Comparison of ENCODE assay signal across 10 cellular contexts in the genomic region with DNA sequence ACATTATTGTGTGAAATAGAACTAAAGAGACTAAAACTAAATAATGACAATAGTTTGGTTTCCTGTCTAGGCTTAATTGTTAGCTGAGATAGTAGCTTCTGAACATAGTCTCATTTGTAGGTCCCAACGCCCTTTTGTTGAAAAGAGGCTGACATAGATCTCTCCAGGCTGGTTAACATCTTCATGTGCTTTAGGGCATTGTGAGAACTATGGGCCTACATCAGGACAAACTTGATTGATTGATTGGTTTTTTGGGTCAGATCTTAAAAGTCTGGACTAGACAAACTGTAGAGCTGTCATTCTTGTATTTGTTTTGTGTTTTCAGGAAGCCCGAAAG. TPM values are rescaled to one million over a fixed set of nuclear protein-coding genes. Genes with fewer than 3 reads are reported as not detected.
DNase-seq lines count a peak whose midpoint lies in the region; ATAC-seq and TF ChIP-seq lines count a peak whose summit lies in the region.
"Had no signal": no experiment of that assay in that cellular context is flagged by ENCODE, and none has a peak within 500 bp of the region (broad histone marks: within the 10 kb centered on the region; RNA-seq: fewer than 3 reads in every experiment).

No MANE protein-coding gene starts in this region.

- TF ChIP-seq POLR2A in Peyer's patch (IDR thresholded peaks at IDR 0.05) (no peak), erythroblast (IDR thresholded peaks at IDR 0.05; ENCODE audit: low read length) (no peak)

- H3K27me3 Mint-ChIP-seq in progenitor cell of endocrine pancreas = no peaks in the 10 kb centered on the region

- peaks cover 8% of the 10 kb centered on the region; the same call in 1 of the 2 replicates for H4K20me1 ChIP-seq in DND-41 (ENCODE audit: insufficient read depth, low read length)

- TF ChIP-seq CTCF in DND-41 (IDR thresholded peaks at IDR 0.05; ENCODE audit: borderline replicate concordance, extremely low read depth, low read length, poor library complexity, severe bottlenecking) = no peak
- TF ChIP-seq CTCF in Peyer's patch (IDR thresholded peaks at IDR 0.05) = no peak
- TF ChIP-seq CTCF in progenitor cell of endocrine pancreas (IDR thresholded peaks at IDR 0.05; ENCODE audit: unreplicated experiment) = no peak

- H3K4me1 ChIP-seq in DND-41 (ENCODE audit: insufficient read depth, low read length) = peaks cover 64% of the 10 kb centered on the region
- peaks cover 0 to 46% (median 13%) of the 10 kb centered on the region in 4 donors for H3K4me1 ChIP-seq in Peyer's patch

- H3K27me3 ChIP-seq in DND-41 (ENCODE audit: insufficient read depth, low read length, poor library complexity) = no peaks in the 10 kb centered on the region
- no peaks in the 10 kb centered on the region for H3K27me3 ChIP-seq in Peyer's patch

- peaks cover 2% of the 10 kb centered on the region for H3K36me3 Mint-ChIP-seq in progenitor cell of endocrine pancreas (ENCODE audit: insufficient read depth)

- peaks cover 79% of the 10 kb centered on the region for H3K79me2 ChIP-seq in DND-41 (ENCODE audit: insufficient read depth, low read length)

- H3K27ac ChIP-seq in DND-41 (ENCODE audit: low read length) (peak overlapping the region; percentile 80), Peyer's patch (peak overlapping the region in 3 of 4 donors; percentile 90 to 97 (median 92))

- no peak for ATAC-seq in DND-41 (ENCODE audit: insufficient read depth, low read depth)
- no peak for ATAC-seq in GM18868 (IDR thresholded peaks at IDR 0.05; ENCODE audit: unreplicated experiment)
- ATAC-seq in GM21526 (IDR thresholded peaks at IDR 0.05; ENCODE audit: low FRiP score, unreplicated experiment) = no peak

- H3K9me3 Mint-ChIP-seq in progenitor cell of endocrine pancreas (ENCODE audit: low read depth) = no peaks in the 10 kb centered on the region

- H3K27ac Mint-ChIP-seq in progenitor cell of endocrine pancreas = peak overlapping the region; percentile 97

- peaks cover 39% of the 10 kb centered on the region for H3K4me1 Mint-ChIP-seq in progenitor cell of endocrine pancreas (ENCODE audit: low read depth)

- peak overlapping the region; percentile 70 for H3K4me2 ChIP-seq in DND-41 (ENCODE audit: insufficient read depth, low read length)

- peak overlapping the region; percentile 80 to 86 for H3K4me3 ChIP-seq in DND-41 (ENCODE audit: low read depth in 1 of 2, low read length in 2 of 2)
- peak overlapping the region; percentile 75 to 90 (median 87) for H3K4me3 ChIP-seq in Peyer's patch

- H3K9me3 ChIP-seq in DND-41 (ENCODE audit: insufficient read depth, low read length, severe bottlenecking) (no peaks in the 10 kb centered on the region), Peyer's patch (no peaks in the 10 kb centered on the region)

- H2AFZ ChIP-seq in DND-41 (ENCODE audit: low read depth, low read length) = no peak overlapping the region

- H3K4me3 Mint-ChIP-seq in progenitor cell of endocrine pancreas (ENCODE audit: low read depth) = peak overlapping the region; percentile 98

- H3K36me3 ChIP-seq in DND-41 (ENCODE audit: insufficient read depth, low read length) (peaks cover 24% of the 10 kb centered on the region), Peyer's patch (peaks cover 0 to 23% (median 0%) of the 10 kb centered on the region in 3 donors)

- DNase-seq in DND-41 (no peak), Peyer's patch (no peak), erythroblast (lab: John Stamatoyannopoulos, UW) (peak; percentile 31 to 48), progenitor cell of endocrine pancreas (ENCODE audit: low spot score, unreplicated experiment) (no peak), SIG-M5 treated with dmso at 0.1 percent for 504 hours (lab: John Stamatoyannopoulos, UW; ENCODE audit: unreplicated experiment) (no peak), NCI-H2107 (lab: John Stamatoyannopoulos, UW) (no peak)
- DNase-seq: foreskin melanocyte, NCI-H748 treated with DMSO at 0.1 percent for 48 hours had no signal

- peak overlapping the region; percentile 78 for H3K9ac ChIP-seq in DND-41 (ENCODE audit: low read depth, low read length)

RNA-seq across cellular contexts. Expression of a gene that starts 0.9 kb away (rescaled TPM):
- total RNA-seq in Peyer's patch (10 to 100 TPM in 3 of 4 donors, 1 to 10 TPM in 1; 9.9 to 36.8 (median 20.9) TPM), progenitor cell of endocrine pancreas (36.0 and 38.8 TPM in 2 replicates)

RNA-seq across cellular contexts. Expression of a gene that starts 2.7 kb away (rescaled TPM):
- total RNA-seq in Peyer's patch (100 to 1,000 TPM in 3 of 4 donors, 10 to 100 TPM in 1; 87.5 to 345 (median 187) TPM), progenitor cell of endocrine pancreas (122 and 144 TPM in 2 replicates)

RNA-seq across cellular contexts. Expression of a gene that starts 28.7 kb away (rescaled TPM):
- total RNA-seq in Peyer's patch (10 to 100 TPM; 16.5 to 39.1 (median 27.7) TPM), progenitor cell of endocrine pancreas (36.3 and 40.0 TPM in 2 replicates)

RNA-seq across cellular contexts. Expression of a gene that starts 38.5 kb away (rescaled TPM):
- total RNA-seq in Peyer's patch = 10 to 100 TPM; 48.7 to 81.5 (median 79.9) TPM
- 93.0 and 96.5 TPM in 2 replicates for total RNA-seq in progenitor cell of endocrine pancreas

Comparison
In these comparisons a context has a peak if more than half of its experiments do, and no peak if none do; other contexts are left out.
1. DNase-seq: peak in erythroblast (2 of 2); none in DND-41 (single experiment), Peyer's patch (0 of 3), progenitor cell of endocrine pancreas (single experiment), SIG-M5 treated with dmso at 0.1 percent for 504 hours (single experiment) and NCI-H2107 (single experiment).